Comparison of ENCODE assay signal across 1 cellular context in the genomic region with DNA sequence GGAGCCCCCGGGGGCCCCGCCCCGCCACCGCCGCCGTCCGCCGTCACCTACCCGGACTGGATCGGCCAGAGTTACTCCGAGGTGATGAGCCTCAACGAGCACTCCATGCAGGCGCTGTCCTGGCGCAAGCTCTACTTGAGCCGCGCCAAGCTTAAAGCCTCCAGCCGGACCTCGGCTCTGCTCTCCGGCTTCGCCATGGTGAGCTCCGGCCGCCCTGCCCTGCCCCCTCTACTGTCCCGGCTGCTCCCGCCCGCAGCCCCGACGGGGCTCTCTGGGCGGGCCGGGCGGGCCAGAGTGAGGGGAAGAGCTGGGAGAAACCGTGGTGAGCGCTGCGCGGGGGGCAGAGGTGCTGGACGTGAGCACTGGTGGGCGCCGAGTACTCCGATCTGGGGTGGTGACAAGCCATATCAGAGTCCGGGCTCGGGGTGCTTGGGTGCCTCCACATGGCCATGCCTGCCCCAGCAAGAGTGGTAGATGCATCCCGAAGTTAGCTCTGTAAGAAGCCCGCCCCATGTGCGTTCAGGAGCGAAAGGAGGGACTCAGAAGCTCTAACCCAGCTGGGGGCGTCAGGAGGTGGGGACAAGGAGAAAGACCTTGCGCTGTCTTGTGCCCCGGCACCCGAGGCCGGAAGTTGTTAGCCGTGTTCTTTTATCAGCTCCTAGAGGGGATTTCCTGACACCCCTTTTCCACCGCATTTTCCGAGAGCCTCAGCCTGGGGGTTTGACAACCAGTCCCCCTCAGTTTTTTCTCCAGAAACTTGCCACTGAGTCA.
A peak's percentile ranks its signal among the peaks of the same experiment; 100 is the strongest.
TF ChIP-seq lines count a peak whose summit lies in the region.

No MANE protein-coding gene starts in this region.

TF ChIP-seq in HepG2, 621 proteins besides CTCF, POLR2A, EP300 and RAD21 (continues in another document):
- TF ChIP-seq TRIM24 (CRISPR knock-in tag; IDR thresholded peaks at IDR 0.05) (no peak), ATAD3A (CRISPR knock-in tag; IDR thresholded peaks at IDR 0.05) (no peak), NFKBIZ (CRISPR knock-in tag; IDR thresholded peaks at IDR 0.05) (no peak), KDM6A (CRISPR knock-in tag; IDR thresholded peaks at IDR 0.05; ENCODE audit: low read depth) (no peak), ZNF121 (CRISPR knock-in tag; IDR thresholded peaks at IDR 0.05) (no peak), SMYD3 (CRISPR knock-in tag; IDR thresholded peaks at IDR 0.05) (no peak), IRX3 (CRISPR knock-in tag; IDR thresholded peaks at IDR 0.05; ENCODE audit: borderline replicate concordance, low read depth) (no peak), TGIF2 (CRISPR knock-in tag; IDR thresholded peaks at IDR 0.05) (no peak), NKX3-1 (CRISPR knock-in tag; IDR thresholded peaks at IDR 0.05) (no peak), ZNF724P (CRISPR knock-in tag; IDR thresholded peaks at IDR 0.05; ENCODE audit: borderline replicate concordance) (no peak), PAX8 (CRISPR knock-in tag; IDR thresholded peaks at IDR 0.05; ENCODE audit: borderline replicate concordance) (no peak), ZNF530 (CRISPR knock-in tag; IDR thresholded peaks at IDR 0.05; ENCODE audit: low read depth) (no peak), ZNF816 (CRISPR knock-in tag; IDR thresholded peaks at IDR 0.05; ENCODE audit: borderline replicate concordance) (no peak), NFRKB (IDR thresholded peaks at IDR 0.05) (no peak), JDP2 (CRISPR knock-in tag; IDR thresholded peaks at IDR 0.05; ENCODE audit: borderline replicate concordance) (no peak), ZNF350 (CRISPR knock-in tag; IDR thresholded peaks at IDR 0.05; ENCODE audit: borderline replicate concordance, low read depth) (no peak), SALL2 (CRISPR knock-in tag; IDR thresholded peaks at IDR 0.05) (no peak), HOXA3 (CRISPR knock-in tag; IDR thresholded peaks at IDR 0.05) (no peak), EED (CRISPR knock-in tag; IDR thresholded peaks at IDR 0.05) (no peak), ZNF670 (CRISPR knock-in tag; IDR thresholded peaks at IDR 0.05; ENCODE audit: borderline replicate concordance) (no peak), IKZF1 (IDR thresholded peaks at IDR 0.05) (no peak), ZFP82 (CRISPR knock-in tag; IDR thresholded peaks at IDR 0.05; ENCODE audit: borderline replicate concordance) (no peak), ZNF335 (CRISPR knock-in tag; IDR thresholded peaks at IDR 0.05) (no peak), ZKSCAN5 (CRISPR knock-in tag; IDR thresholded peaks at IDR 0.05) (no peak), ZNF790 (CRISPR knock-in tag; IDR thresholded peaks at IDR 0.05; ENCODE audit: borderline replicate concordance) (no peak; the same call in 1 of the 2 replicates), HES4 (CRISPR knock-in tag; IDR thresholded peaks at IDR 0.05; ENCODE audit: borderline replicate concordance) (no peak), ZNF619 (CRISPR knock-in tag; IDR thresholded peaks at IDR 0.05) (no peak), NFE2 (CRISPR knock-in tag; IDR thresholded peaks at IDR 0.05) (no peak), ZBTB42 (CRISPR knock-in tag; IDR thresholded peaks at IDR 0.05) (no peak), SKI (IDR thresholded peaks at IDR 0.05; ENCODE audit: partially characterized antibody) (no peak), MAF1 (CRISPR knock-in tag; IDR thresholded peaks at IDR 0.05; ENCODE audit: borderline replicate concordance) (0 out of 2 replicates have a peak, but pooled peaks have one; percentile 63), ZNF777 (CRISPR knock-in tag; IDR thresholded peaks at IDR 0.05) (peak; percentile 95), EEA1 (CRISPR knock-in tag; IDR thresholded peaks at IDR 0.05; ENCODE audit: borderline replicate concordance) (no peak), CBX5 (CRISPR knock-in tag; IDR thresholded peaks at IDR 0.05; ENCODE audit: borderline replicate concordance) (no peak; the same call in 1 of the 2 replicates), SIN3B (IDR thresholded peaks at IDR 0.05; ENCODE audit: low read length) (no peak), ZZZ3 (CRISPR knock-in tag; IDR thresholded peaks at IDR 0.05; ENCODE audit: borderline replicate concordance) (no peak), TEAD2 (CRISPR knock-in tag; IDR thresholded peaks at IDR 0.05) (no peak), YEATS4 (CRISPR knock-in tag; IDR thresholded peaks at IDR 0.05; ENCODE audit: borderline replicate concordance) (peak; percentile 44; the same call in 1 of the 2 replicates), AGO2 (optimal IDR thresholded peaks at IDR 0.05; ENCODE audit: low read depth, low read length) (peak; percentile 47), ZNF235 (CRISPR knock-in tag; IDR thresholded peaks at IDR 0.05; ENCODE audit: borderline replicate concordance) (no peak), NFIC (IDR thresholded peaks at IDR 0.05; ENCODE audit: low read length) (no peak), ZMYM3 (CRISPR knock-in tag; IDR thresholded peaks at IDR 0.05) (no peak), ZNF598 (CRISPR knock-in tag; IDR thresholded peaks at IDR 0.05; ENCODE audit: borderline replicate concordance) (no peak), ZFP1 (CRISPR knock-in tag; IDR thresholded peaks at IDR 0.05) (no peak), ISL2 (CRISPR knock-in tag; IDR thresholded peaks at IDR 0.05) (no peak)
- TF ChIP-seq, protein P1, sequence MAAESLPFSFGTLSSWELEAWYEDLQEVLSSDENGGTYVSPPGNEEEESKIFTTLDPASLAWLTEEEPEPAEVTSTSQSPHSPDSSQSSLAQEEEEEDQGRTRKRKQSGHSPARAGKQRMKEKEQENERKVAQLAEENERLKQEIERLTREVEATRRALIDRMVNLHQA (CRISPR knock-in tag; IDR thresholded peaks at IDR 0.05): no peak
- TF ChIP-seq, protein P2, sequence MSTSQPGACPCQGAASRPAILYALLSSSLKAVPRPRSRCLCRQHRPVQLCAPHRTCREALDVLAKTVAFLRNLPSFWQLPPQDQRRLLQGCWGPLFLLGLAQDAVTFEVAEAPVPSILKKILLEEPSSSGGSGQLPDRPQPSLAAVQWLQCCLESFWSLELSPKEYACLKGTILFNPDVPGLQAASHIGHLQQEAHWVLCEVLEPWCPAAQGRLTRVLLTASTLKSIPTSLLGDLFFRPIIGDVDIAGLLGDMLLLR (CRISPR knock-in tag; IDR thresholded peaks at IDR 0.05): no peak
- TF ChIP-seq, protein P3, sequence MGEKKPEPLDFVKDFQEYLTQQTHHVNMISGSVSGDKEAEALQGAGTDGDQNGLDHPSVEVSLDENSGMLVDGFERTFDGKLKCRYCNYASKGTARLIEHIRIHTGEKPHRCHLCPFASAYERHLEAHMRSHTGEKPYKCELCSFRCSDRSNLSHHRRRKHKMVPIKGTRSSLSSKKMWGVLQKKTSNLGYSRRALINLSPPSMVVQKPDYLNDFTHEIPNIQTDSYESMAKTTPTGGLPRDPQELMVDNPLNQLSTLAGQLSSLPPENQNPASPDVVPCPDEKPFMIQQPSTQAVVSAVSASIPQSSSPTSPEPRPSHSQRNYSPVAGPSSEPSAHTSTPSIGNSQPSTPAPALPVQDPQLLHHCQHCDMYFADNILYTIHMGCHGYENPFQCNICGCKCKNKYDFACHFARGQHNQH (CRISPR knock-in tag; IDR thresholded peaks at IDR 0.05): no peak
- TF ChIP-seq, protein P4, sequence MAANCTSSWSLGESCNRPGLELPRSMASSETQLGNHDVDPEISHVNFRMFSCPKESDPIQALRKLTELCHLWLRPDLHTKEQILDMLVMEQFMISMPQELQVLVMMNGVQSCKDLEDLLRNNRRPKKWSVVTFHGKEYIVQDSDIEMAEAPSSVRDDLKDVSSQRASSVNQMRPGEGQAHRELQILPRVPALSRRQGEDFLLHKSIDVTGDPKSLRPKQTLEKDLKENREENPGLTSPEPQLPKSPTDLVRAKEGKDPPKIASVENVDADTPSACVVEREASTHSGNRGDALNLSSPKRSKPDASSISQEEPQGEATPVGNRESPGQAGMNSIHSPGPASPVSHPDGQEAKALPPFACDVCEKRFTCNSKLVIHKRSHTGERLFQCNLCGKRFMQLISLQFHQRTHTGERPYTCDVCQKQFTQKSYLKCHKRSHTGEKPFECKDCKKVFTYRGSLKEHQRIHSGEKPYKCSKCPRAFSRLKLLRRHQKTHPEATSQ (CRISPR knock-in tag; IDR thresholded peaks at IDR 0.05; ENCODE audit: borderline replicate concordance): no peak
- TF ChIP-seq, protein P5, sequence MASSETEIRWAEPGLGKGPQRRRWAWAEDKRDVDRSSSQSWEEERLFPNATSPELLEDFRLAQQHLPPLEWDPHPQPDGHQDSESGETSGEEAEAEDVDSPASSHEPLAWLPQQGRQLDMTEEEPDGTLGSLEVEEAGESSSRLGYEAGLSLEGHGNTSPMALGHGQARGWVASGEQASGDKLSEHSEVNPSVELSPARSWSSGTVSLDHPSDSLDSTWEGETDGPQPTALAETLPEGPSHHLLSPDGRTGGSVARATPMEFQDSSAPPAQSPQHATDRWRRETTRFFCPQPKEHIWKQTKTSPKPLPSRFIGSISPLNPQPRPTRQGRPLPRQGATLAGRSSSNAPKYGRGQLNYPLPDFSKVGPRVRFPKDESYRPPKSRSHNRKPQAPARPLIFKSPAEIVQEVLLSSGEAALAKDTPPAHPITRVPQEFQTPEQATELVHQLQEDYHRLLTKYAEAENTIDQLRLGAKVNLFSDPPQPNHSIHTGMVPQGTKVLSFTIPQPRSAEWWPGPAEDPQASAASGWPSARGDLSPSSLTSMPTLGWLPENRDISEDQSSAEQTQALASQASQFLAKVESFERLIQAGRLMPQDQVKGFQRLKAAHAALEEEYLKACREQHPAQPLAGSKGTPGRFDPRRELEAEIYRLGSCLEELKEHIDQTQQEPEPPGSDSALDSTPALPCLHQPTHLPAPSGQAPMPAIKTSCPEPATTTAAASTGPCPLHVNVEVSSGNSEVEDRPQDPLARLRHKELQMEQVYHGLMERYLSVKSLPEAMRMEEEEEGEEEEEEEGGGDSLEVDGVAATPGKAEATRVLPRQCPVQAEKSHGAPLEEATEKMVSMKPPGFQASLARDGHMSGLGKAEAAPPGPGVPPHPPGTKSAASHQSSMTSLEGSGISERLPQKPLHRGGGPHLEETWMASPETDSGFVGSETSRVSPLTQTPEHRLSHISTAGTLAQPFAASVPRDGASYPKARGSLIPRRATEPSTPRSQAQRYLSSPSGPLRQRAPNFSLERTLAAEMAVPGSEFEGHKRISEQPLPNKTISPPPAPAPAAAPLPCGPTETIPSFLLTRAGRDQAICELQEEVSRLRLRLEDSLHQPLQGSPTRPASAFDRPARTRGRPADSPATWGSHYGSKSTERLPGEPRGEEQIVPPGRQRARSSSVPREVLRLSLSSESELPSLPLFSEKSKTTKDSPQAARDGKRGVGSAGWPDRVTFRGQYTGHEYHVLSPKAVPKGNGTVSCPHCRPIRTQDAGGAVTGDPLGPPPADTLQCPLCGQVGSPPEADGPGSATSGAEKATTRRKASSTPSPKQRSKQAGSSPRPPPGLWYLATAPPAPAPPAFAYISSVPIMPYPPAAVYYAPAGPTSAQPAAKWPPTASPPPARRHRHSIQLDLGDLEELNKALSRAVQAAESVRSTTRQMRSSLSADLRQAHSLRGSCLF (CRISPR knock-in tag; IDR thresholded peaks at IDR 0.05; ENCODE audit: borderline replicate concordance): no peak
- TF ChIP-seq, protein P6, sequence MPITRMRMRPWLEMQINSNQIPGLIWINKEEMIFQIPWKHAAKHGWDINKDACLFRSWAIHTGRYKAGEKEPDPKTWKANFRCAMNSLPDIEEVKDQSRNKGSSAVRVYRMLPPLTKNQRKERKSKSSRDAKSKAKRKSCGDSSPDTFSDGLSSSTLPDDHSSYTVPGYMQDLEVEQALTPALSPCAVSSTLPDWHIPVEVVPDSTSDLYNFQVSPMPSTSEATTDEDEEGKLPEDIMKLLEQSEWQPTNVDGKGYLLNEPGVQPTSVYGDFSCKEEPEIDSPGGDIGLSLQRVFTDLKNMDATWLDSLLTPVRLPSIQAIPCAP (CRISPR knock-in tag; IDR thresholded peaks at IDR 0.05; ENCODE audit: low read depth): no peak
- TF ChIP-seq, protein P7, sequence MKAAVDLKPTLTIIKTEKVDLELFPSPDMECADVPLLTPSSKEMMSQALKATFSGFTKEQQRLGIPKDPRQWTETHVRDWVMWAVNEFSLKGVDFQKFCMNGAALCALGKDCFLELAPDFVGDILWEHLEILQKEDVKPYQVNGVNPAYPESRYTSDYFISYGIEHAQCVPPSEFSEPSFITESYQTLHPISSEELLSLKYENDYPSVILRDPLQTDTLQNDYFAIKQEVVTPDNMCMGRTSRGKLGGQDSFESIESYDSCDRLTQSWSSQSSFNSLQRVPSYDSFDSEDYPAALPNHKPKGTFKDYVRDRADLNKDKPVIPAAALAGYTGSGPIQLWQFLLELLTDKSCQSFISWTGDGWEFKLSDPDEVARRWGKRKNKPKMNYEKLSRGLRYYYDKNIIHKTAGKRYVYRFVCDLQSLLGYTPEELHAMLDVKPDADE (CRISPR knock-in tag; IDR thresholded peaks at IDR 0.05): no peak
- TF ChIP-seq, protein P8, sequence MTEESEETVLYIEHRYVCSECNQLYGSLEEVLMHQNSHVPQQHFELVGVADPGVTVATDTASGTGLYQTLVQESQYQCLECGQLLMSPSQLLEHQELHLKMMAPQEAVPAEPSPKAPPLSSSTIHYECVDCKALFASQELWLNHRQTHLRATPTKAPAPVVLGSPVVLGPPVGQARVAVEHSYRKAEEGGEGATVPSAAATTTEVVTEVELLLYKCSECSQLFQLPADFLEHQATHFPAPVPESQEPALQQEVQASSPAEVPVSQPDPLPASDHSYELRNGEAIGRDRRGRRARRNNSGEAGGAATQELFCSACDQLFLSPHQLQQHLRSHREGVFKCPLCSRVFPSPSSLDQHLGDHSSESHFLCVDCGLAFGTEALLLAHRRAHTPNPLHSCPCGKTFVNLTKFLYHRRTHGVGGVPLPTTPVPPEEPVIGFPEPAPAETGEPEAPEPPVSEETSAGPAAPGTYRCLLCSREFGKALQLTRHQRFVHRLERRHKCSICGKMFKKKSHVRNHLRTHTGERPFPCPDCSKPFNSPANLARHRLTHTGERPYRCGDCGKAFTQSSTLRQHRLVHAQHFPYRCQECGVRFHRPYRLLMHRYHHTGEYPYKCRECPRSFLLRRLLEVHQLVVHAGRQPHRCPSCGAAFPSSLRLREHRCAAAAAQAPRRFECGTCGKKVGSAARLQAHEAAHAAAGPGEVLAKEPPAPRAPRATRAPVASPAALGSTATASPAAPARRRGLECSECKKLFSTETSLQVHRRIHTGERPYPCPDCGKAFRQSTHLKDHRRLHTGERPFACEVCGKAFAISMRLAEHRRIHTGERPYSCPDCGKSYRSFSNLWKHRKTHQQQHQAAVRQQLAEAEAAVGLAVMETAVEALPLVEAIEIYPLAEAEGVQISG (CRISPR knock-in tag; IDR thresholded peaks at IDR 0.05): no peak; the same call in 1 of the 2 replicates
- TF ChIP-seq, protein P9, sequence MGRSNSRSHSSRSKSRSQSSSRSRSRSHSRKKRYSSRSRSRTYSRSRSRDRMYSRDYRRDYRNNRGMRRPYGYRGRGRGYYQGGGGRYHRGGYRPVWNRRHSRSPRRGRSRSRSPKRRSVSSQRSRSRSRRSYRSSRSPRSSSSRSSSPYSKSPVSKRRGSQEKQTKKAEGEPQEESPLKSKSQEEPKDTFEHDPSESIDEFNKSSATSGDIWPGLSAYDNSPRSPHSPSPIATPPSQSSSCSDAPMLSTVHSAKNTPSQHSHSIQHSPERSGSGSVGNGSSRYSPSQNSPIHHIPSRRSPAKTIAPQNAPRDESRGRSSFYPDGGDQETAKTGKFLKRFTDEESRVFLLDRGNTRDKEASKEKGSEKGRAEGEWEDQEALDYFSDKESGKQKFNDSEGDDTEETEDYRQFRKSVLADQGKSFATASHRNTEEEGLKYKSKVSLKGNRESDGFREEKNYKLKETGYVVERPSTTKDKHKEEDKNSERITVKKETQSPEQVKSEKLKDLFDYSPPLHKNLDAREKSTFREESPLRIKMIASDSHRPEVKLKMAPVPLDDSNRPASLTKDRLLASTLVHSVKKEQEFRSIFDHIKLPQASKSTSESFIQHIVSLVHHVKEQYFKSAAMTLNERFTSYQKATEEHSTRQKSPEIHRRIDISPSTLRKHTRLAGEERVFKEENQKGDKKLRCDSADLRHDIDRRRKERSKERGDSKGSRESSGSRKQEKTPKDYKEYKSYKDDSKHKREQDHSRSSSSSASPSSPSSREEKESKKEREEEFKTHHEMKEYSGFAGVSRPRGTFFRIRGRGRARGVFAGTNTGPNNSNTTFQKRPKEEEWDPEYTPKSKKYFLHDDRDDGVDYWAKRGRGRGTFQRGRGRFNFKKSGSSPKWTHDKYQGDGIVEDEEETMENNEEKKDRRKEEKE (IDR thresholded peaks at IDR 0.05): no peak
